Comparison of ENCODE assay signal across 1 cellular context in the genomic region with DNA sequence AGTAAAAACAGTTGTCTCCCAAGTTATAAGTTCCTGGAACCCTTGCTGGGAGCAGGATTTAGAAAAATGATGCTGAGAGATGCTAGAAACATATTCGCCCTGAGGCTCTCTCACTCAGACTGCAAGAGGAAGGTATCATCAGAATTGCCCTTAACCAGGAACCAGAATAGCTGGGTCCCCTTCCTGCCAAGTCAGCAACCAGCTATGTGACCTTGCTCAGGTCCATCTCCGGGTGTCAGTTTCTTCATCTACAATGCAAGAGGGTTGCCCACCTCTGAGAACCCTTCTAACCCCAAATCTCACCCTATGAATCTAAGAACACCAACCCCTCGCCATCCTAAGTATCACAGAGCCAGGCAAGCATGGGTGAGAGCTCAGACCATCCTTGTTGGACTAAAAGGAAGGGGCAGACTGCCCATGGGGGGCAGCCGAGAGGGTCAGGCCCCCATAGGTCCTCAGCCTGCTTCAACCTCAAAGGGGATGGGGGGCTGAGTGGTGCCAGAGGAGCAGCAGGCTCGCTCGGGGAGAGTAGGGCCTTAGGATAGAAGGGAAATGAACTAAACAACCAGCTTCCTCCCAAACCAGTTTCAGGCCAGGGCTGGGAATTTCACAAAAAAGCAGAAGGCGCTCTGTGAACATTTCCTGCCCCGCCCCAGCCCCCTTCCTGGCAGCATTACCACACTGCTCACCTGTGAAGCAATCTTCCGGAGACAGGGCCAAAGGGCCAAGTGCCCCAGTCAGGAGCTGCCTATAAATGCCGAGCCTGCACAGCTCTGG.
A peak's percentile ranks its signal among the peaks of the same experiment; 100 is the strongest.
TF ChIP-seq lines count a peak whose summit lies in the region.

No MANE protein-coding gene starts in this region.

TF ChIP-seq in HepG2, 621 proteins besides CTCF, POLR2A, EP300 and RAD21 (continues in another document):
- TF ChIP-seq ZNF251 (CRISPR knock-in tag; IDR thresholded peaks at IDR 0.05) (no peak), ETV5 (CRISPR knock-in tag; IDR thresholded peaks at IDR 0.05; ENCODE audit: borderline replicate concordance) (peak; percentile 40; the same call in 1 of the 2 replicates), GPN1 (CRISPR knock-in tag; IDR thresholded peaks at IDR 0.05; ENCODE audit: borderline replicate concordance) (no peak), CEBPG (CRISPR knock-in tag; IDR thresholded peaks at IDR 0.05) (peak; percentile 62), ATF7-NPFF (CRISPR knock-in tag; IDR thresholded peaks at IDR 0.05; ENCODE audit: low read depth) (no peak), ZNF772 (CRISPR knock-in tag; IDR thresholded peaks at IDR 0.05) (no peak), XRCC5 (optimal IDR thresholded peaks at IDR 0.05; ENCODE audit: low read length) (no peak), ISL2 (CRISPR knock-in tag; IDR thresholded peaks at IDR 0.05) (no peak), ZNF775 (CRISPR knock-in tag; IDR thresholded peaks at IDR 0.05; ENCODE audit: borderline replicate concordance) (no peak), TARDBP (CRISPR knock-in tag; IDR thresholded peaks at IDR 0.05) (no peak), NFIB (CRISPR knock-in tag; IDR thresholded peaks at IDR 0.05; ENCODE audit: borderline replicate concordance) (no peak), ZNF619 (CRISPR knock-in tag; IDR thresholded peaks at IDR 0.05) (no peak), ZNF431 (CRISPR knock-in tag; IDR thresholded peaks at IDR 0.05; ENCODE audit: borderline replicate concordance, low read depth) (no peak), CREM (IDR thresholded peaks at IDR 0.05) (no peak), CREM (CRISPR knock-in tag; IDR thresholded peaks at IDR 0.05) (no peak), ZBTB20 (CRISPR knock-in tag; IDR thresholded peaks at IDR 0.05; ENCODE audit: borderline replicate concordance, low read depth) (no peak), ZNF589 (CRISPR knock-in tag; conservative IDR thresholded peaks at IDR 0.05) (no peak), ZNF468 (CRISPR knock-in tag; IDR thresholded peaks at IDR 0.05) (no peak), CEBPB (IDR thresholded peaks at IDR 0.05; ENCODE audit: borderline replicate concordance, low read depth, low read length) (peak; percentile 70; the same call in 1 of the 2 replicates), GABPB1 (CRISPR knock-in tag; IDR thresholded peaks at IDR 0.05) (0 out of 2 replicates have a peak, but pooled peaks have one; percentile 35), MTF1 (CRISPR knock-in tag; IDR thresholded peaks at IDR 0.05) (no peak), NR2F2 (IDR thresholded peaks at IDR 0.05; ENCODE audit: borderline replicate concordance, low read depth) (no peak), HMGA1 (CRISPR knock-in tag; conservative IDR thresholded peaks at IDR 0.05) (no peak), ZMYM2 (CRISPR knock-in tag; IDR thresholded peaks at IDR 0.05) (no peak), EEA1 (CRISPR knock-in tag; IDR thresholded peaks at IDR 0.05; ENCODE audit: borderline replicate concordance) (no peak), MAZ (IDR thresholded peaks at IDR 0.05; ENCODE audit: borderline replicate concordance, low read depth, low read length) (no peak), MAZ (CRISPR knock-in tag; IDR thresholded peaks at IDR 0.05; ENCODE audit: low read depth) (no peak)
- TF ChIP-seq, protein P1, sequence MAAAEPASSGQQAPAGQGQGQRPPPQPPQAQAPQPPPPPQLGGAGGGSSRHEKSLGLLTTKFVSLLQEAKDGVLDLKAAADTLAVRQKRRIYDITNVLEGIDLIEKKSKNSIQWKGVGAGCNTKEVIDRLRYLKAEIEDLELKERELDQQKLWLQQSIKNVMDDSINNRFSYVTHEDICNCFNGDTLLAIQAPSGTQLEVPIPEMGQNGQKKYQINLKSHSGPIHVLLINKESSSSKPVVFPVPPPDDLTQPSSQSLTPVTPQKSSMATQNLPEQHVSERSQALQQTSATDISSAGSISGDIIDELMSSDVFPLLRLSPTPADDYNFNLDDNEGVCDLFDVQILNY (CRISPR knock-in tag; conservative IDR thresholded peaks at IDR 0.05), result no peak
- TF ChIP-seq, protein P2, sequence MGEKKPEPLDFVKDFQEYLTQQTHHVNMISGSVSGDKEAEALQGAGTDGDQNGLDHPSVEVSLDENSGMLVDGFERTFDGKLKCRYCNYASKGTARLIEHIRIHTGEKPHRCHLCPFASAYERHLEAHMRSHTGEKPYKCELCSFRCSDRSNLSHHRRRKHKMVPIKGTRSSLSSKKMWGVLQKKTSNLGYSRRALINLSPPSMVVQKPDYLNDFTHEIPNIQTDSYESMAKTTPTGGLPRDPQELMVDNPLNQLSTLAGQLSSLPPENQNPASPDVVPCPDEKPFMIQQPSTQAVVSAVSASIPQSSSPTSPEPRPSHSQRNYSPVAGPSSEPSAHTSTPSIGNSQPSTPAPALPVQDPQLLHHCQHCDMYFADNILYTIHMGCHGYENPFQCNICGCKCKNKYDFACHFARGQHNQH (CRISPR knock-in tag; IDR thresholded peaks at IDR 0.05), result no peak
- TF ChIP-seq, protein P3, sequence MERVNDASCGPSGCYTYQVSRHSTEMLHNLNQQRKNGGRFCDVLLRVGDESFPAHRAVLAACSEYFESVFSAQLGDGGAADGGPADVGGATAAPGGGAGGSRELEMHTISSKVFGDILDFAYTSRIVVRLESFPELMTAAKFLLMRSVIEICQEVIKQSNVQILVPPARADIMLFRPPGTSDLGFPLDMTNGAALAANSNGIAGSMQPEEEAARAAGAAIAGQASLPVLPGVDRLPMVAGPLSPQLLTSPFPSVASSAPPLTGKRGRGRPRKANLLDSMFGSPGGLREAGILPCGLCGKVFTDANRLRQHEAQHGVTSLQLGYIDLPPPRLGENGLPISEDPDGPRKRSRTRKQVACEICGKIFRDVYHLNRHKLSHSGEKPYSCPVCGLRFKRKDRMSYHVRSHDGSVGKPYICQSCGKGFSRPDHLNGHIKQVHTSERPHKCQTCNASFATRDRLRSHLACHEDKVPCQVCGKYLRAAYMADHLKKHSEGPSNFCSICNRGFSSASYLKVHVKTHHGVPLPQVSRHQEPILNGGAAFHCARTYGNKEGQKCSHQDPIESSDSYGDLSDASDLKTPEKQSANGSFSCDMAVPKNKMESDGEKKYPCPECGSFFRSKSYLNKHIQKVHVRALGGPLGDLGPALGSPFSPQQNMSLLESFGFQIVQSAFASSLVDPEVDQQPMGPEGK (CRISPR knock-in tag; IDR thresholded peaks at IDR 0.05), result peak; percentile 30; the same call in 1 of the 2 replicates
- TF ChIP-seq, protein P4, sequence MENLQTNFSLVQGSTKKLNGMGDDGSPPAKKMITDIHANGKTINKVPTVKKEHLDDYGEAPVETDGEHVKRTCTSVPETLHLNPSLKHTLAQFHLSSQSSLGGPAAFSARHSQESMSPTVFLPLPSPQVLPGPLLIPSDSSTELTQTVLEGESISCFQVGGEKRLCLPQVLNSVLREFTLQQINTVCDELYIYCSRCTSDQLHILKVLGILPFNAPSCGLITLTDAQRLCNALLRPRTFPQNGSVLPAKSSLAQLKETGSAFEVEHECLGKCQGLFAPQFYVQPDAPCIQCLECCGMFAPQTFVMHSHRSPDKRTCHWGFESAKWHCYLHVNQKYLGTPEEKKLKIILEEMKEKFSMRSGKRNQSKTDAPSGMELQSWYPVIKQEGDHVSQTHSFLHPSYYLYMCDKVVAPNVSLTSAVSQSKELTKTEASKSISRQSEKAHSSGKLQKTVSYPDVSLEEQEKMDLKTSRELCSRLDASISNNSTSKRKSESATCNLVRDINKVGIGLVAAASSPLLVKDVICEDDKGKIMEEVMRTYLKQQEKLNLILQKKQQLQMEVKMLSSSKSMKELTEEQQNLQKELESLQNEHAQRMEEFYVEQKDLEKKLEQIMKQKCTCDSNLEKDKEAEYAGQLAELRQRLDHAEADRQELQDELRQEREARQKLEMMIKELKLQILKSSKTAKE (CRISPR knock-in tag; IDR thresholded peaks at IDR 0.05; ENCODE audit: borderline replicate concordance), result no peak
- TF ChIP-seq, protein P5, sequence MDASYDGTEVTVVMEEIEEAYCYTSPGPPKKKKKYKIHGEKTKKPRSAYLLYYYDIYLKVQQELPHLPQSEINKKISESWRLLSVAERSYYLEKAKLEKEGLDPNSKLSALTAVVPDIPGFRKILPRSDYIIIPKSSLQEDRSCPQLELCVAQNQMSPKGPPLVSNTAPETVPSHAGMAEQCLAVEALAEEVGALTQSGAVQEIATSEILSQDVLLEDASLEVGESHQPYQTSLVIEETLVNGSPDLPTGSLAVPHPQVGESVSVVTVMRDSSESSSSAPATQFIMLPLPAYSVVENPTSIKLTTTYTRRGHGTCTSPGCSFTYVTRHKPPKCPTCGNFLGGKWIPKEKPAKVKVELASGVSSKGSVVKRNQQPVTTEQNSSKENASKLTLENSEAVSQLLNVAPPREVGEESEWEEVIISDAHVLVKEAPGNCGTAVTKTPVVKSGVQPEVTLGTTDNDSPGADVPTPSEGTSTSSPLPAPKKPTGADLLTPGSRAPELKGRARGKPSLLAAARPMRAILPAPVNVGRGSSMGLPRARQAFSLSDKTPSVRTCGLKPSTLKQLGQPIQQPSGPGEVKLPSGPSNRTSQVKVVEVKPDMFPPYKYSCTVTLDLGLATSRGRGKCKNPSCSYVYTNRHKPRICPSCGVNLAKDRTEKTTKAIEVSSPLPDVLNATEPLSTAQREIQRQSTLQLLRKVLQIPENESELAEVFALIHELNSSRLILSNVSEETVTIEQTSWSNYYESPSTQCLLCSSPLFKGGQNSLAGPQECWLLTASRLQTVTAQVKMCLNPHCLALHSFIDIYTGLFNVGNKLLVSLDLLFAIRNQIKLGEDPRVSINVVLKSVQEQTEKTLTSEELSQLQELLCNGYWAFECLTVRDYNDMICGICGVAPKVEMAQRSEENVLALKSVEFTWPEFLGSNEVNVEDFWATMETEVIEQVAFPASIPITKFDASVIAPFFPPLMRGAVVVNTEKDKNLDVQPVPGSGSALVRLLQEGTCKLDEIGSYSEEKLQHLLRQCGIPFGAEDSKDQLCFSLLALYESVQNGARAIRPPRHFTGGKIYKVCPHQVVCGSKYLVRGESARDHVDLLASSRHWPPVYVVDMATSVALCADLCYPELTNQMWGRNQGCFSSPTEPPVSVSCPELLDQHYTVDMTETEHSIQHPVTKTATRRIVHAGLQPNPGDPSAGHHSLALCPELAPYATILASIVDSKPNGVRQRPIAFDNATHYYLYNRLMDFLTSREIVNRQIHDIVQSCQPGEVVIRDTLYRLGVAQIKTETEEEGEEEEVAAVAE (CRISPR knock-in tag; IDR thresholded peaks at IDR 0.05; ENCODE audit: borderline replicate concordance), result no peak
- TF ChIP-seq, protein P6, sequence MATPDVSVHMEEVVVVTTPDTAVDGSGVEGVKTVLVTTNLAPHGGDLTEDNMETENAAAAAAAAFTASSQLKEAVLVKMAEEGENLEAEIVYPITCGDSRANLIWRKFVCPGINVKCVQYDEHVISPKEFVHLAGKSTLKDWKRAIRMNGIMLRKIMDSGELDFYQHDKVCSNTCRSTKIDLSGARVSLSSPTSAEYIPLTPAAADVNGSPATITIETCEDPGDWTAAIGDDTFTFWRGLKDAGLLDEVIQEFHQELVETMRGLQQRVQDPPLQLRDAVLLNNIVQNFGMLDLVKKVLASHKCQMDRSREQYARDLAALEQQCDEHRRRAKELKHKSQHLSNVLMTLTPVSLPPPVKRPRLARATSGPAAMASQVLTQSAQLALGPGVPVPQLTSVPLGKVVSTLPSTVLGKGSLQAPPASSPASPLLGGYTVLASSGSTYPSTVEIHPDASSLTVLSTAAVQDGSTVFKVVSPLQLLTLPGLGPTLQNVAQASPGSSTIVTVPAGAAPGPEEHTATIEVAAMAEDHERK (CRISPR knock-in tag; IDR thresholded peaks at IDR 0.05; ENCODE audit: low read depth), result no peak
- TF ChIP-seq, protein P7, sequence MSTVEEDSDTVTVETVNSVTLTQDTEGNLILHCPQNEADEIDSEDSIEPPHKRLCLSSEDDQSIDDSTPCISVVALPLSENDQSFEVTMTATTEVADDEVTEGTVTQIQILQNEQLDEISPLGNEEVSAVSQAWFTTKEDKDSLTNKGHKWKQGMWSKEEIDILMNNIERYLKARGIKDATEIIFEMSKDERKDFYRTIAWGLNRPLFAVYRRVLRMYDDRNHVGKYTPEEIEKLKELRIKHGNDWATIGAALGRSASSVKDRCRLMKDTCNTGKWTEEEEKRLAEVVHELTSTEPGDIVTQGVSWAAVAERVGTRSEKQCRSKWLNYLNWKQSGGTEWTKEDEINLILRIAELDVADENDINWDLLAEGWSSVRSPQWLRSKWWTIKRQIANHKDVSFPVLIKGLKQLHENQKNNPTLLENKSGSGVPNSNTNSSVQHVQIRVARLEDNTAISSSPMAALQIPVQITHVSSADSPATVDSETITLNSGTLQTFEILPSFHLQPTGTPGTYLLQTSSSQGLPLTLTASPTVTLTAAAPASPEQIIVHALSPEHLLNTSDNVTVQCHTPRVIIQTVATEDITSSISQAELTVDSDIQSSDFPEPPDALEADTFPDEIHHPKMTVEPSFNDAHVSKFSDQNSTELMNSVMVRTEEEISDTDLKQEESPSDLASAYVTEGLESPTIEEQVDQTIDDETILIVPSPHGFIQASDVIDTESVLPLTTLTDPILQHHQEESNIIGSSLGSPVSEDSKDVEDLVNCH (CRISPR knock-in tag; IDR thresholded peaks at IDR 0.05), result no peak
- TF ChIP-seq, protein P8, sequence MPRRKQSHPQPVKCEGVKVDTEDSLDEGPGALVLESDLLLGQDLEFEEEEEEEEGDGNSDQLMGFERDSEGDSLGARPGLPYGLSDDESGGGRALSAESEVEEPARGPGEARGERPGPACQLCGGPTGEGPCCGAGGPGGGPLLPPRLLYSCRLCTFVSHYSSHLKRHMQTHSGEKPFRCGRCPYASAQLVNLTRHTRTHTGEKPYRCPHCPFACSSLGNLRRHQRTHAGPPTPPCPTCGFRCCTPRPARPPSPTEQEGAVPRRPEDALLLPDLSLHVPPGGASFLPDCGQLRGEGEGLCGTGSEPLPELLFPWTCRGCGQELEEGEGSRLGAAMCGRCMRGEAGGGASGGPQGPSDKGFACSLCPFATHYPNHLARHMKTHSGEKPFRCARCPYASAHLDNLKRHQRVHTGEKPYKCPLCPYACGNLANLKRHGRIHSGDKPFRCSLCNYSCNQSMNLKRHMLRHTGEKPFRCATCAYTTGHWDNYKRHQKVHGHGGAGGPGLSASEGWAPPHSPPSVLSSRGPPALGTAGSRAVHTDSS (CRISPR knock-in tag; conservative IDR thresholded peaks at IDR 0.05), result no peak
